ENCODE assay signal across 1 cellular context in genomic region chr14:77848031-77848430, GRCh38.
TF ChIP-seq lines count a peak whose summit lies in the region.

No MANE protein-coding gene starts in this region.

TF ChIP-seq in IMR-90, 13 proteins besides CTCF, POLR2A, EP300 and RAD21:
- TF ChIP-seq FOS (IDR thresholded peaks at IDR 0.05; ENCODE audit: low read depth, low read length) (no peak), MXI1 (IDR thresholded peaks at IDR 0.05; ENCODE audit: borderline replicate concordance, low read depth, low read length) (no peak), RCOR1 (IDR thresholded peaks at IDR 0.05; ENCODE audit: insufficient replicate concordance, low read length) (no peak), SMC3 (IDR thresholded peaks at IDR 0.05; ENCODE audit: low read depth, low read length) (no peak), ELK1 (IDR thresholded peaks at IDR 0.05; ENCODE audit: borderline replicate concordance, low read depth, low read length) (no peak), MAZ (IDR thresholded peaks at IDR 0.05; ENCODE audit: borderline replicate concordance, low read depth, low read length) (no peak), NFE2L2 (IDR thresholded peaks at IDR 0.05; ENCODE audit: low read depth, low read length) (no peak), CEBPB (IDR thresholded peaks at IDR 0.05; ENCODE audit: low read depth, low read length) (no peak), USF2 (IDR thresholded peaks at IDR 0.05; ENCODE audit: low read depth, low read length) (no peak), MAFK (IDR thresholded peaks at IDR 0.05; ENCODE audit: low read depth, low read length) (no peak), CHD1 (IDR thresholded peaks at IDR 0.05; ENCODE audit: low read depth, low read length) (no peak), RFX5 (IDR thresholded peaks at IDR 0.05; ENCODE audit: low read depth, low read length) (no peak), BHLHE40 (IDR thresholded peaks at IDR 0.05; ENCODE audit: low read depth, low read length) (no peak)
